Comparison of ENCODE assay signal across 33 cellular contexts in genomic region chr4:84585276-84585675, GRCh38. TPM values are rescaled to one million over a fixed set of nuclear protein-coding genes. Genes with fewer than 3 reads are reported as not detected.
A peak's percentile ranks its signal among the peaks of the same experiment; 100 is the strongest.
DNase-seq lines count a peak whose midpoint lies in the region; ATAC-seq, FAIRE-seq and TF ChIP-seq lines count a peak whose summit lies in the region.
"Had no signal": no experiment of that assay in that cellular context is flagged by ENCODE, and none has a peak within 500 bp of the region (broad histone marks: within the 10 kb centered on the region; RNA-seq: fewer than 3 reads in every experiment).

No MANE protein-coding gene starts in this region.

- H3K9me1 ChIP-seq in keratinocyte (ENCODE audit: control insufficient read depth, extremely low read depth, insufficient read depth, low read length) = no peaks in the 10 kb centered on the region

- peak overlapping the region; percentile 81 for H3K4me2 ChIP-seq in H9 (ENCODE audit: insufficient read depth, insufficient read length, low read length)
- H3K4me2 ChIP-seq in mammary epithelial cell (ENCODE audit: insufficient read depth, low read depth, low read length) = peak overlapping the region; percentile 75
- H3K4me2 ChIP-seq in keratinocyte (ENCODE audit: control insufficient read depth, extremely low read depth, insufficient read depth, low read depth, low read length) = peak overlapping the region; percentile 91
- H3K4me2 ChIP-seq: A549 had no signal

- H3K4me1 ChIP-seq in H9 (ENCODE audit: insufficient read depth, low read length) (peaks cover 9% of the 10 kb centered on the region; the same call in 1 of the 2 replicates), mammary epithelial cell (ENCODE audit: insufficient read depth, low read length) (peaks cover 22% of the 10 kb centered on the region), keratinocyte (ENCODE audit: control insufficient read depth, extremely low read depth, insufficient read depth, low read length) (peaks cover 20% of the 10 kb centered on the region)
- H3K4me1 ChIP-seq: A549, SJCRH30 had no signal

- H3K9ac ChIP-seq in H9 (ENCODE audit: extremely low read depth, insufficient read length, low read length) (no peak overlapping the region), mammary epithelial cell (ENCODE audit: insufficient read depth, low read length) (no peak overlapping the region), keratinocyte (ENCODE audit: control insufficient read depth, extremely low read depth, insufficient read depth, low read length) (no peak overlapping the region)

- H4K8ac ChIP-seq in H9 (replicated peaks; ENCODE audit: insufficient read length, low read depth, low read length) = no peak overlapping the region

- in situ Hi-C loops in mammary epithelial cell (cut with MboI; ENCODE audit: low sequenced_read_pairs in 2 of 2) = loop anchor here in 1 of 2 donors (10.0 kb wide), 1 partner anchor 50 kb away; no protein-coding TSS in a partner anchor

- BruUV-seq in mammary epithelial cell (replicated peaks; lab: Mats Ljungman, UMichigan) = no TSS peak

- H3K27ac Mint-ChIP-seq in H9 (no peak overlapping the region), progenitor cell of endocrine pancreas (peak overlapping the region; percentile 76)
- H3K27ac Mint-ChIP-seq: activated CD4-positive, alpha-beta T cell treated with anti-CD3 and anti-CD28 coated beads, Interleukin-2, amount 10 ng/mL, durations not matched to agents 24 days and 14 days; activated naive CD8-positive, alpha-beta T cell treated with anti-CD3 and anti-CD28 coated beads, Interleukin-2, amount 50 U/mL, for 24 hours; CD4-positive, alpha-beta T cell; IgD-negative memory B cell; natural killer cell treated with Interleukin-12 subunit alpha and Interleukin-12 subunit beta and Interleukin-15 and Interleukin-18, amount 100 ng/mL, for 72 hours had no signal

- ATAC-seq in GM18520 (IDR thresholded peaks at IDR 0.05; ENCODE audit: unreplicated experiment) = no peak
- no peak for ATAC-seq in HG03354 (IDR thresholded peaks at IDR 0.05; ENCODE audit: poor library complexity, severe bottlenecking, unreplicated experiment)
- ATAC-seq: A549; activated naive CD8-positive, alpha-beta T cell treated with anti-CD3 and anti-CD28 coated beads, Interleukin-2, amount 50 U/mL, for 24 hours; HCT116; left ventricle myocardium superior; natural killer cell treated with Interleukin-12 subunit alpha and Interleukin-12 subunit beta and Interleukin-15 and Interleukin-18, amount 100 ng/mL, for 72 hours had no signal

- no peaks in the 10 kb centered on the region for H4K20me1 ChIP-seq in H9 (ENCODE audit: control insufficient read depth, insufficient read depth, insufficient read length)
- H4K20me1 ChIP-seq in mammary epithelial cell (ENCODE audit: insufficient read depth, low read length) = no peaks in the 10 kb centered on the region
- no peaks in the 10 kb centered on the region for H4K20me1 ChIP-seq in keratinocyte (ENCODE audit: control insufficient read depth, extremely low read depth, insufficient read depth, low read length)

- H3K4me3 ChIP-seq in mammary epithelial cell (replicated peaks in 1 of 3; ENCODE audit: insufficient read depth in 1 of 3, low read depth in 2 of 3, low read length in 3 of 3) (peak overlapping the region in 2 of 3 experiments; percentile 56 to 78), keratinocyte (ENCODE audit: control insufficient read depth in 2 of 3, extremely low read depth in 1 of 3, insufficient read depth in 2 of 3, low read depth in 1 of 3, low read length in 3 of 3) (peak overlapping the region in 2 of 3 experiments; percentile 83 to 91)
- H3K4me3 ChIP-seq: A549, SJCRH30, suprapubic skin had no signal

- H3K4me1 Mint-ChIP-seq in H9 = peaks cover 51 to 55% of the 10 kb centered on the region in 2 experiments
- H3K4me1 Mint-ChIP-seq in progenitor cell of endocrine pancreas (ENCODE audit: low read depth) = peaks cover 44% of the 10 kb centered on the region

- DNase-seq in H9 (no peak), mammary epithelial cell (no peak), keratinocyte (ENCODE audit: low read depth, low spot score) (no peak), progenitor cell of endocrine pancreas (ENCODE audit: low spot score, unreplicated experiment) (no peak), SK-N-DZ (ENCODE audit: low spot score) (no peak)
- DNase-seq in activated CD8-positive, alpha-beta memory T cell treated with anti-CD3 and anti-CD28 coated beads, Interleukin-2, amount 50 U/mL, for 48 hours = no peak
- DNase-seq: activated CD4-positive, alpha-beta T cell treated with anti-CD3 and anti-CD28 coated beads, Interleukin-2, amount 10 ng/mL, durations not matched to agents 24 days and 14 days; activated CD8-positive, alpha-beta memory T cell treated with anti-CD3 and anti-CD28 coated beads for 24 hours; activated naive CD4-positive, alpha-beta T cell; activated naive CD8-positive, alpha-beta T cell treated with anti-CD3 and anti-CD28 coated beads, Interleukin-2, amount 50 U/mL, for 24 hours; activated T-cell treated with anti-CD3 and anti-CD28 coated beads, Interleukin-2, amount 50 U/mL, for 1 hour; CD4-positive, alpha-beta T cell; hypothalamus; left ventricle myocardium superior; NCI-H1694; NCI-H446; NCI-H748 treated with DMSO at 0.1 percent for 48 hours; RPMI8226; SJCRH30; stimulated activated CD4-positive, alpha-beta T cell treated with anti-CD3 and anti-CD28 coated beads, Interleukin-1b, Interleukin-23, amount 100 ng/mL, for 48 hours; stimulated activated naive CD4-positive, alpha-beta T cell treated with Interleukin-2 at 50 U/mL for 16 hours; T1000; WERI-Rb-1 had no signal

- no peak overlapping the region for H4K91ac ChIP-seq in H9 (ENCODE audit: insufficient read length, low read depth, low read length)

- H3T11ph ChIP-seq in H9 (ENCODE audit: low read length) = no peak overlapping the region

- H3K9me3 Mint-ChIP-seq in H9 (peaks cover 16 to 32% of the 10 kb centered on the region in 2 experiments), progenitor cell of endocrine pancreas (ENCODE audit: low read depth) (peaks cover 16% of the 10 kb centered on the region)
- H3K9me3 Mint-ChIP-seq: activated CD4-positive, alpha-beta T cell treated with anti-CD3 and anti-CD28 coated beads, Interleukin-2, amount 10 ng/mL, durations not matched to agents 24 days and 14 days had no signal

- H3K4me3 Mint-ChIP-seq in H9 (peak overlapping the region in 1 of 2 experiments; percentile 95; a peak in 2 of 5 replicates), progenitor cell of endocrine pancreas (ENCODE audit: low read depth) (peak overlapping the region; percentile 93)
- H3K4me3 Mint-ChIP-seq: activated CD4-positive, alpha-beta T cell treated with anti-CD3 and anti-CD28 coated beads, Interleukin-2, amount 10 ng/mL, durations not matched to agents 24 days and 14 days; activated naive CD8-positive, alpha-beta T cell treated with anti-CD3 and anti-CD28 coated beads, Interleukin-2, amount 50 U/mL, for 24 hours; central memory CD8-positive, alpha-beta T cell had no signal

- no peak overlapping the region for H2BK12ac ChIP-seq in H9 (ENCODE audit: insufficient read length, low read depth, low read length)

- H3K36me3 ChIP-seq in mammary epithelial cell (ENCODE audit: insufficient read depth, low read length) = no peaks in the 10 kb centered on the region
- H3K36me3 ChIP-seq in keratinocyte (ENCODE audit: control insufficient read depth in 2 of 2, extremely low read depth in 1 of 2, insufficient read depth in 2 of 2, low read length in 2 of 2) = peaks cover 0 to 1% of the 10 kb centered on the region in 2 experiments
- H3K36me3 ChIP-seq: SJCRH30, suprapubic skin, WERI-Rb-1 had no signal

- FAIRE-seq in keratinocyte (lab: Jason Lieb, UNC) = no peak
- FAIRE-seq: A549, urothelium cell line had no signal

- no peak overlapping the region for H2BK120ac ChIP-seq in H9 (ENCODE audit: low read depth, low read length, poor library complexity, severe bottlenecking)

- no peak overlapping the region for H4K5ac ChIP-seq in H9 (ENCODE audit: insufficient read length, low read depth, low read length)

- H2BK5ac ChIP-seq in H9 (ENCODE audit: insufficient read length, low read length) = no peak overlapping the region

- no peak overlapping the region for H3K18ac ChIP-seq in H9 (ENCODE audit: insufficient read length, low read depth, low read length)

- intact Hi-C loops in mammary epithelial cell (cut with micrococcal nuclease) = no loop called here

- CTCF ChIA-PET in mammary epithelial cell (lab: Charles Lee; ENCODE audit: low non-redundant PET) = interaction anchor here (0.6 kb wide), 1 partner anchor 14 kb away, joined by 3 read pairs; no protein-coding TSS in a partner anchor

- H3K14ac ChIP-seq in H9 (ENCODE audit: insufficient read depth, low read length) = no peak overlapping the region

- H3K79me2 ChIP-seq in H9 (ENCODE audit: insufficient read depth, low read length) = peaks cover 22% of the 10 kb centered on the region; the same call in 1 of the 2 replicates
- H3K79me2 ChIP-seq in mammary epithelial cell (ENCODE audit: insufficient read depth, low read length) = peaks cover 71% of the 10 kb centered on the region
- peaks cover 62% of the 10 kb centered on the region for H3K79me2 ChIP-seq in keratinocyte (ENCODE audit: control insufficient read depth, insufficient read depth, low read length)

- no peak overlapping the region for H2BK20ac ChIP-seq in H9 (ENCODE audit: low read depth, low read length, poor library complexity, severe bottlenecking)

- H3K4ac ChIP-seq in H9 (ENCODE audit: low read depth, low read length) = no peak overlapping the region

- H2AK5ac ChIP-seq in H9 (ENCODE audit: insufficient read length, low read length) = no peak overlapping the region

- TF ChIP-seq CTCF in H9 (conservative IDR thresholded peaks at IDR 0.05) = no peak
- no peak for TF ChIP-seq CTCF in mammary epithelial cell (conservative IDR thresholded peaks at IDR 0.05 in 1 of 2, IDR thresholded peaks at IDR 0.05 in 1 of 2; ENCODE audit: extremely low read depth in 1 of 2, insufficient read depth in 1 of 2, low read depth in 1 of 2, low read length in 2 of 2)
- TF ChIP-seq CTCF in keratinocyte (optimal IDR thresholded peaks at IDR 0.05 in 1 of 3, IDR thresholded peaks at IDR 0.05 in 1 of 3, conservative IDR thresholded peaks at IDR 0.05 in 1 of 3; ENCODE audit: extremely low read depth in 1 of 3, insufficient read depth in 2 of 3, low read length in 3 of 3) = no peak
- TF ChIP-seq CTCF in progenitor cell of endocrine pancreas (IDR thresholded peaks at IDR 0.05; ENCODE audit: unreplicated experiment) = no peak

- peaks cover 24 to 44% (median 35%) of the 10 kb centered on the region in 3 experiments for H3K36me3 Mint-ChIP-seq in H9 (ENCODE audit: insufficient read depth in 1 of 3, low read depth in 3 of 3)
- peaks cover 32% of the 10 kb centered on the region for H3K36me3 Mint-ChIP-seq in progenitor cell of endocrine pancreas (ENCODE audit: insufficient read depth)
- H3K36me3 Mint-ChIP-seq: IgD-negative memory B cell had no signal

- dilution Hi-C loops in mammary epithelial cell (cut with HindIII; ENCODE audit: low sequenced_read_pairs) = no loop called here
- dilution Hi-C loops in keratinocyte (cut with MboI; ENCODE audit: extremely low pct_ligation_motif_present, low sequenced_read_pairs) = no loop called here

- peaks cover 2% of the 10 kb centered on the region for H3K79me1 ChIP-seq in H9 (ENCODE audit: insufficient read depth, low read depth, low read length, poor library complexity, severe bottlenecking)

- no peaks in the 10 kb centered on the region; the same call in 1 of the 2 replicates for H3K27me3 ChIP-seq in H9 (ENCODE audit: insufficient read depth, low read length)
- no peaks in the 10 kb centered on the region for H3K27me3 ChIP-seq in mammary epithelial cell (ENCODE audit: insufficient read depth, low read length)
- H3K27me3 ChIP-seq in keratinocyte (ENCODE audit: control insufficient read depth, extremely low read depth, insufficient read depth, low read length) = no peaks in the 10 kb centered on the region
- H3K27me3 ChIP-seq: suprapubic skin had no signal

- H2AFZ ChIP-seq in H9 (ENCODE audit: low read length) = no peak overlapping the region
- no peak overlapping the region for H2AFZ ChIP-seq in mammary epithelial cell (ENCODE audit: low read depth, low read length)
- no peak overlapping the region for H2AFZ ChIP-seq in keratinocyte (ENCODE audit: control insufficient read depth, low read length)

- no peak overlapping the region for H3K23ac ChIP-seq in H9 (ENCODE audit: insufficient read length, low read depth, low read length)

- H2BK15ac ChIP-seq in H9 (ENCODE audit: low read depth, low read length) = no peak overlapping the region

- H3K56ac ChIP-seq in H9 (ENCODE audit: insufficient read length, low read depth, low read length) = no peak overlapping the region

- H3K27me3 Mint-ChIP-seq in H9 (ENCODE audit: low read depth) = peaks cover 12% of the 10 kb centered on the region
- H3K27me3 Mint-ChIP-seq in progenitor cell of endocrine pancreas = no peaks in the 10 kb centered on the region

- no peak overlapping the region for H3K27ac ChIP-seq in H9 (ENCODE audit: insufficient read length, low read depth, low read length)
- no peak overlapping the region for H3K27ac ChIP-seq in mammary epithelial cell (ENCODE audit: insufficient read depth, low read depth, low read length)
- no peak overlapping the region for H3K27ac ChIP-seq in keratinocyte (ENCODE audit: control insufficient read depth, insufficient read depth, low read length)
- H3K27ac ChIP-seq: A549, SJCRH30, suprapubic skin, WERI-Rb-1 had no signal

- no peaks in the 10 kb centered on the region for H3K9me3 ChIP-seq in H9 (ENCODE audit: control insufficient read depth, low read depth, low read length)
- no peaks in the 10 kb centered on the region for H3K9me3 ChIP-seq in mammary epithelial cell (replicated peaks; ENCODE audit: insufficient read depth, low read length)
- no peaks in the 10 kb centered on the region for H3K9me3 ChIP-seq in keratinocyte (ENCODE audit: control insufficient read depth, low read depth, low read length)
- H3K9me3 ChIP-seq: SJCRH30, suprapubic skin had no signal

- peaks cover 8% of the 10 kb centered on the region for H3K23me2 ChIP-seq in H9 (ENCODE audit: insufficient read length, low read depth, low read length, poor library complexity, severe bottlenecking)

RNA-seq across cellular contexts. Expression of gene CDS1, which starts 2.3 kb away (rescaled TPM):
- total RNA-seq in H9 (2021) (7.5 TPM in 2 replicates), mammary epithelial cell (10 to 100 TPM; 25.4 to 29.8 TPM), progenitor cell of endocrine pancreas (21.6 and 22.2 TPM in 2 replicates)
- polyA plus RNA-seq in mammary epithelial cell (18.2 TPM), keratinocyte (14.1 to 21.7 TPM (median 19.9 TPM) in 3 replicates)
- polyA minus RNA-seq in mammary epithelial cell (37.5 TPM), keratinocyte (15.8 to 22.6 TPM (median 22.5 TPM) in 3 replicates)
- 7.9 TPM for polyA plus RNA-seq in keratinocyte (2011; ENCODE audit: low read depth)
- 8.8 and 17.9 TPM in 2 replicates for polyA plus RNA-seq in keratinocyte (2011; cell fraction: cytosol; rRNA removed)
- polyA plus RNA-seq in keratinocyte (2011; cell fraction: nucleus; rRNA removed) = 18.3 and 22.4 TPM in 2 replicates
- polyA plus RNA-seq in keratinocyte (2012; ENCODE audit: low replicate concordance) = 12.8 and 21.2 TPM in 2 replicates
- 14.4 TPM for polyA minus RNA-seq in keratinocyte (2011; cell fraction: cytosol; rRNA and poly(A)+ RNA removed)
- 16.5 and 27.5 TPM in 2 replicates for polyA minus RNA-seq in keratinocyte (2011; cell fraction: nucleus; rRNA and poly(A)+ RNA removed)
- polyA plus RNA-seq in SK-N-DZ (2014; cell fraction: cytosol; rRNA removed) = 0.54 and 0.93 TPM in 2 replicates
- polyA plus RNA-seq in SK-N-DZ (2014; cell fraction: nucleus; rRNA removed) = 1.1 and 1.8 TPM in 2 replicates
- total RNA-seq: activated CD4-positive, alpha-beta T cell treated with anti-CD3 and anti-CD28 coated beads, Interleukin-2, amount 10 ng/mL, durations not matched to agents 24 days and 14 days; dermis microvascular lymphatic vessel endothelial cell; natural killer cell treated with Interleukin-12 subunit alpha and Interleukin-12 subunit beta and Interleukin-15 and Interleukin-18, amount 100 ng/mL, for 72 hours had no signal
- polyA plus RNA-seq: IgD-negative memory B cell had no signal
